Comparison of ENCODE assay signal across 1 cellular context in the genomic region with DNA sequence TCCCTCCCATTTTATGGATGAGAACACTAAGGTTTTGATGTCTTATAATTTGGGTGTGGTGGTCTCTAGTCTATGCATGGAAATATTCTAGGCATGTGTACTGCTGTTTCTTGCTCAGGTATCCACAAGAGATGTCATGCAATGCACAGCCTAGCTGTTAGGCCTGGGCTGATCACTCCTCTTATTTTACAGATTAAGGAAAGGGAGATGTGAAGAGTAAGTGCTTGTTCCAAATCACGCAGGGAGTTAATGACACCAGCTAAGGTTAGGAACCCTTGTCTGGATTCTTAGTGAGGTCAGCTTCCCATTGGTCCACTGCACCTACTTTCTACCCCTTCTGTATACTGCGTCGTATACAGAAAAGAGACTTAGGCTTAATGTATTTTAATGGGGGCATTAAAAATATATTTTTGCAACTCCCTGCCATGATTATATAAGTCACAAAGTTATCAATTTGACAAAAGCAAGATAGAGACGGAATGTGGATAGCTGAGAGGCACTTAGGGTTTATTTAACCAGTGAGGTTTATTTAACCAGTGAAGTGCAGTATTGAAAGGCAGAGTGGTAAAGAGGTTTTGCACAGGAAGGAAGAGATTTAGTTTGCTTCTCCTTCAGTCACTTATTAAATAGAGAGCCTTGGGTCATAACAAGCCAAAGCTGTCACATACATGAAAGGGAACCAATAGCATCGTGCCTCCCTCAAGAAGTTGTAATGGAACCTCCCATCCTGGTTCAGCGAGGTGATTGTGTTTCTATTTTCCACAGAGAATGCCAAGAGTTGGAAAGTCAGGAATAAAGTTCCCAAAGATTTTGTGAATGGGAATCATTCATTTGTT.
TF ChIP-seq lines count a peak whose summit lies in the region.

No MANE protein-coding gene starts in this region.

TF ChIP-seq in HepG2, 621 proteins besides CTCF, POLR2A, EP300 and RAD21 (continued from another document and continues in another):
- TF ChIP-seq RXRB (CRISPR knock-in tag; IDR thresholded peaks at IDR 0.05; ENCODE audit: borderline replicate concordance) (peak; percentile 69), GTF2F1 (IDR thresholded peaks at IDR 0.05; ENCODE audit: low read length) (no peak), MBD4 (IDR thresholded peaks at IDR 0.05; ENCODE audit: borderline replicate concordance, low read length) (peak; percentile 89; the same call in 1 of the 2 replicates), CENPT (CRISPR knock-in tag; IDR thresholded peaks at IDR 0.05; ENCODE audit: low read depth) (no peak), ZNF567 (CRISPR knock-in tag; IDR thresholded peaks at IDR 0.05; ENCODE audit: borderline replicate concordance) (no peak), ZFP36L1 (CRISPR knock-in tag; IDR thresholded peaks at IDR 0.05) (no peak), ZSCAN12 (CRISPR knock-in tag; IDR thresholded peaks at IDR 0.05) (0 out of 2 replicates have a peak, but pooled peaks have one; percentile 26), HOXA3 (CRISPR knock-in tag; IDR thresholded peaks at IDR 0.05) (peak; percentile 28; the same call in 1 of the 2 replicates), TCF7 (IDR thresholded peaks at IDR 0.05; ENCODE audit: low read depth) (peak; percentile 83), MEF2D (CRISPR knock-in tag; IDR thresholded peaks at IDR 0.05) (peak; percentile 43; the same call in 1 of the 2 replicates), ZNF782 (CRISPR knock-in tag; IDR thresholded peaks at IDR 0.05; ENCODE audit: borderline replicate concordance) (no peak), ZSCAN31 (CRISPR knock-in tag; IDR thresholded peaks at IDR 0.05; ENCODE audit: low read depth) (peak; percentile 80), ZNF142 (CRISPR knock-in tag; IDR thresholded peaks at IDR 0.05) (0 out of 2 replicates have a peak, but pooled peaks have one; percentile 35), GABPA (IDR thresholded peaks at IDR 0.05; ENCODE audit: low read depth, low read length) (no peak), GABPA (CRISPR knock-in tag; IDR thresholded peaks at IDR 0.05; ENCODE audit: low read depth) (0 out of 2 replicates have a peak, but pooled peaks have one; percentile 26), ZNF644 (CRISPR knock-in tag; IDR thresholded peaks at IDR 0.05; ENCODE audit: low read depth) (peak; percentile 67), ZMYM3 (CRISPR knock-in tag; IDR thresholded peaks at IDR 0.05) (no peak), ZNF652 (CRISPR knock-in tag; IDR thresholded peaks at IDR 0.05; ENCODE audit: borderline replicate concordance, low read depth) (peak; percentile 94), RFXANK (CRISPR knock-in tag; IDR thresholded peaks at IDR 0.05) (no peak), ZNF230 (CRISPR knock-in tag; IDR thresholded peaks at IDR 0.05) (no peak), HNRNPLL (IDR thresholded peaks at IDR 0.05; ENCODE audit: low read depth, low read length, poor library complexity, severe bottlenecking) (no peak), ZNF747 (CRISPR knock-in tag; IDR thresholded peaks at IDR 0.05; ENCODE audit: borderline replicate concordance) (peak; percentile 69; the same call in 1 of the 2 replicates), ZIK1 (CRISPR knock-in tag; IDR thresholded peaks at IDR 0.05; ENCODE audit: borderline replicate concordance, low read depth) (no peak), KAT2B (IDR thresholded peaks at IDR 0.05; ENCODE audit: borderline replicate concordance, low read depth, low read length) (no peak), FOXP1 (IDR thresholded peaks at IDR 0.05) (no peak), FOXP1 (CRISPR knock-in tag; IDR thresholded peaks at IDR 0.05) (peak; percentile 42; the same call in 1 of the 2 replicates), MIXL1 (CRISPR knock-in tag; IDR thresholded peaks at IDR 0.05) (peak; percentile 87), ZNF703 (CRISPR knock-in tag; IDR thresholded peaks at IDR 0.05; ENCODE audit: borderline replicate concordance) (no peak), ZNF556 (CRISPR knock-in tag; IDR thresholded peaks at IDR 0.05; ENCODE audit: borderline replicate concordance) (no peak), NR2F6 (IDR thresholded peaks at IDR 0.05) (peak; percentile 48; the same call in 1 of the 2 replicates), NR2F6 (CRISPR knock-in tag; IDR thresholded peaks at IDR 0.05) (peak; percentile 51), ZKSCAN8 (CRISPR knock-in tag; IDR thresholded peaks at IDR 0.05; ENCODE audit: borderline replicate concordance) (peak; percentile 59; the same call in 1 of the 2 replicates), ELF4 (CRISPR knock-in tag; IDR thresholded peaks at IDR 0.05; ENCODE audit: borderline replicate concordance) (peak; percentile 88), TEAD3 (CRISPR knock-in tag; optimal IDR thresholded peaks at IDR 0.05; ENCODE audit: borderline replicate concordance) (peak; percentile 60), MED13 (CRISPR knock-in tag; IDR thresholded peaks at IDR 0.05) (0 out of 2 replicates have a peak, but pooled peaks have one; percentile 79), ZFP90 (CRISPR knock-in tag; IDR thresholded peaks at IDR 0.05; ENCODE audit: borderline replicate concordance) (0 out of 2 replicates have a peak, but pooled peaks have one; percentile 16), ZNF83 (CRISPR knock-in tag; IDR thresholded peaks at IDR 0.05; ENCODE audit: borderline replicate concordance) (no peak), PHF21A (CRISPR knock-in tag; IDR thresholded peaks at IDR 0.05) (peak; percentile 89; the same call in 1 of the 2 replicates)
- TF ChIP-seq, protein P1, sequence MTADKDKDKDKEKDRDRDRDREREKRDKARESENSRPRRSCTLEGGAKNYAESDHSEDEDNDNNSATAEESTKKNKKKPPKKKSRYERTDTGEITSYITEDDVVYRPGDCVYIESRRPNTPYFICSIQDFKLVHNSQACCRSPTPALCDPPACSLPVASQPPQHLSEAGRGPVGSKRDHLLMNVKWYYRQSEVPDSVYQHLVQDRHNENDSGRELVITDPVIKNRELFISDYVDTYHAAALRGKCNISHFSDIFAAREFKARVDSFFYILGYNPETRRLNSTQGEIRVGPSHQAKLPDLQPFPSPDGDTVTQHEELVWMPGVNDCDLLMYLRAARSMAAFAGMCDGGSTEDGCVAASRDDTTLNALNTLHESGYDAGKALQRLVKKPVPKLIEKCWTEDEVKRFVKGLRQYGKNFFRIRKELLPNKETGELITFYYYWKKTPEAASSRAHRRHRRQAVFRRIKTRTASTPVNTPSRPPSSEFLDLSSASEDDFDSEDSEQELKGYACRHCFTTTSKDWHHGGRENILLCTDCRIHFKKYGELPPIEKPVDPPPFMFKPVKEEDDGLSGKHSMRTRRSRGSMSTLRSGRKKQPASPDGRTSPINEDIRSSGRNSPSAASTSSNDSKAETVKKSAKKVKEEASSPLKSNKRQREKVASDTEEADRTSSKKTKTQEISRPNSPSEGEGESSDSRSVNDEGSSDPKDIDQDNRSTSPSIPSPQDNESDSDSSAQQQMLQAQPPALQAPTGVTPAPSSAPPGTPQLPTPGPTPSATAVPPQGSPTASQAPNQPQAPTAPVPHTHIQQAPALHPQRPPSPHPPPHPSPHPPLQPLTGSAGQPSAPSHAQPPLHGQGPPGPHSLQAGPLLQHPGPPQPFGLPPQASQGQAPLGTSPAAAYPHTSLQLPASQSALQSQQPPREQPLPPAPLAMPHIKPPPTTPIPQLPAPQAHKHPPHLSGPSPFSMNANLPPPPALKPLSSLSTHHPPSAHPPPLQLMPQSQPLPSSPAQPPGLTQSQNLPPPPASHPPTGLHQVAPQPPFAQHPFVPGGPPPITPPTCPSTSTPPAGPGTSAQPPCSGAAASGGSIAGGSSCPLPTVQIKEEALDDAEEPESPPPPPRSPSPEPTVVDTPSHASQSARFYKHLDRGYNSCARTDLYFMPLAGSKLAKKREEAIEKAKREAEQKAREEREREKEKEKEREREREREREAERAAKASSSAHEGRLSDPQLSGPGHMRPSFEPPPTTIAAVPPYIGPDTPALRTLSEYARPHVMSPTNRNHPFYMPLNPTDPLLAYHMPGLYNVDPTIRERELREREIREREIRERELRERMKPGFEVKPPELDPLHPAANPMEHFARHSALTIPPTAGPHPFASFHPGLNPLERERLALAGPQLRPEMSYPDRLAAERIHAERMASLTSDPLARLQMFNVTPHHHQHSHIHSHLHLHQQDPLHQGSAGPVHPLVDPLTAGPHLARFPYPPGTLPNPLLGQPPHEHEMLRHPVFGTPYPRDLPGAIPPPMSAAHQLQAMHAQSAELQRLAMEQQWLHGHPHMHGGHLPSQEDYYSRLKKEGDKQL (CRISPR knock-in tag; IDR thresholded peaks at IDR 0.05; ENCODE audit: low read depth), result peak; percentile 65; the same call in 1 of the 2 replicates
- TF ChIP-seq, protein P2, sequence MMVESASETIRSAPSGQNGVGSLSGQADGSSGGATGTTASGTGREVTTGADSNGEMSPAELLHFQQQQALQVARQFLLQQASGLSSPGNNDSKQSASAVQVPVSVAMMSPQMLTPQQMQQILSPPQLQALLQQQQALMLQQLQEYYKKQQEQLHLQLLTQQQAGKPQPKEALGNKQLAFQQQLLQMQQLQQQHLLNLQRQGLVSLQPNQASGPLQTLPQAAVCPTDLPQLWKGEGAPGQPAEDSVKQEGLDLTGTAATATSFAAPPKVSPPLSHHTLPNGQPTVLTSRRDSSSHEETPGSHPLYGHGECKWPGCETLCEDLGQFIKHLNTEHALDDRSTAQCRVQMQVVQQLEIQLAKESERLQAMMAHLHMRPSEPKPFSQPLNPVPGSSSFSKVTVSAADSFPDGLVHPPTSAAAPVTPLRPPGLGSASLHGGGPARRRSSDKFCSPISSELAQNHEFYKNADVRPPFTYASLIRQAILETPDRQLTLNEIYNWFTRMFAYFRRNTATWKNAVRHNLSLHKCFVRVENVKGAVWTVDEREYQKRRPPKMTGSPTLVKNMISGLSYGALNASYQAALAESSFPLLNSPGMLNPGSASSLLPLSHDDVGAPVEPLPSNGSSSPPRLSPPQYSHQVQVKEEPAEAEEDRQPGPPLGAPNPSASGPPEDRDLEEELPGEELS (CRISPR knock-in tag; IDR thresholded peaks at IDR 0.05), result peak; percentile 78
- TF ChIP-seq, protein P3, sequence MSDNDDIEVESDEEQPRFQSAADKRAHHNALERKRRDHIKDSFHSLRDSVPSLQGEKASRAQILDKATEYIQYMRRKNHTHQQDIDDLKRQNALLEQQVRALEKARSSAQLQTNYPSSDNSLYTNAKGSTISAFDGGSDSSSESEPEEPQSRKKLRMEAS (IDR thresholded peaks at IDR 0.05), result peak; percentile 12; the same call in 1 of the 2 replicates
- TF ChIP-seq, protein P4, sequence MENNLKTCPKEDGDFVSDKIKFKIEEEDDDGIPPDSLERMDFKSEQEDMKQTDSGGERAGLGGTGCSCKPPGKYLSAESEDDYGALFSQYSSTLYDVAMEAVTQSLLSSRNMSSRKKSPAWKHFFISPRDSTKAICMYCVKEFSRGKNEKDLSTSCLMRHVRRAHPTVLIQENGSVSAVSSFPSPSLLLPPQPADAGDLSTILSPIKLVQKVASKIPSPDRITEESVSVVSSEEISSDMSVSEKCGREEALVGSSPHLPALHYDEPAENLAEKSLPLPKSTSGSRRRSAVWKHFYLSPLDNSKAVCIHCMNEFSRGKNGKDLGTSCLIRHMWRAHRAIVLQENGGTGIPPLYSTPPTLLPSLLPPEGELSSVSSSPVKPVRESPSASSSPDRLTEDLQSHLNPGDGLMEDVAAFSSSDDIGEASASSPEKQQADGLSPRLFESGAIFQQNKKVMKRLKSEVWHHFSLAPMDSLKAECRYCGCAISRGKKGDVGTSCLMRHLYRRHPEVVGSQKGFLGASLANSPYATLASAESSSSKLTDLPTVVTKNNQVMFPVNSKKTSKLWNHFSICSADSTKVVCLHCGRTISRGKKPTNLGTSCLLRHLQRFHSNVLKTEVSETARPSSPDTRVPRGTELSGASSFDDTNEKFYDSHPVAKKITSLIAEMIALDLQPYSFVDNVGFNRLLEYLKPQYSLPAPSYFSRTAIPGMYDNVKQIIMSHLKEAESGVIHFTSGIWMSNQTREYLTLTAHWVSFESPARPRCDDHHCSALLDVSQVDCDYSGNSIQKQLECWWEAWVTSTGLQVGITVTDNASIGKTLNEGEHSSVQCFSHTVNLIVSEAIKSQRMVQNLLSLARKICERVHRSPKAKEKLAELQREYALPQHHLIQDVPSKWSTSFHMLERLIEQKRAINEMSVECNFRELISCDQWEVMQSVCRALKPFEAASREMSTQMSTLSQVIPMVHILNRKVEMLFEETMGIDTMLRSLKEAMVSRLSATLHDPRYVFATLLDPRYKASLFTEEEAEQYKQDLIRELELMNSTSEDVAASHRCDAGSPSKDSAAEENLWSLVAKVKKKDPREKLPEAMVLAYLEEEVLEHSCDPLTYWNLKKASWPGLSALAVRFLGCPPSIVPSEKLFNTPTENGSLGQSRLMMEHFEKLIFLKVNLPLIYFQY (CRISPR knock-in tag; IDR thresholded peaks at IDR 0.05; ENCODE audit: borderline replicate concordance), result peak; percentile 13; the same call in 1 of the 2 replicates
- TF ChIP-seq, protein P5, sequence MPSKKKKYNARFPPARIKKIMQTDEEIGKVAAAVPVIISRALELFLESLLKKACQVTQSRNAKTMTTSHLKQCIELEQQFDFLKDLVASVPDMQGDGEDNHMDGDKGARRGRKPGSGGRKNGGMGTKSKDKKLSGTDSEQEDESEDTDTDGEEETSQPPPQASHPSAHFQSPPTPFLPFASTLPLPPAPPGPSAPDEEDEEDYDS (CRISPR knock-in tag; IDR thresholded peaks at IDR 0.05), result peak; percentile 81
